ENCODE assay signal across 8 cellular contexts in the genomic region with DNA sequence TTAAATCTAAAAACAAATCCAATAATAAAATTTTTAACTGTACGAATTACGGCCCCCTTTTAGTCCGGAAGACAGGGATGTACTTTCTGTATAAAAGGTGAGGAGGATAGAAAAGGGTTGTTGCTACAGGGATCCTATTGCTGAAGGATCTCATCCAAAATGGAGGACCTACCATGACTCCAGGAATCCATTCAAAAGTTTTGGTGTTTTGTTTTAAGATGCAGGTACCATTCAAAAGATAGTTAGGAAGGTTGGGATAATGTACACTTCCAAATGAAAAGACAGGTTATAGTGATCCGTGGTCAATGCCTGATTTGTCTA. TPM values are rescaled to one million over a fixed set of nuclear protein-coding genes. Genes with fewer than 3 reads are reported as not detected.
DNase-seq lines count a peak whose midpoint lies in the region; ATAC-seq and TF ChIP-seq lines count a peak whose summit lies in the region.

No MANE protein-coding gene starts in this region.

- H3K4me1 ChIP-seq in OCI-LY7 (ENCODE audit: insufficient read depth, low read length, poor library complexity, severe bottlenecking) = peaks cover 21% of the 10 kb centered on the region
- H3K4me1 ChIP-seq in trophoblast cell (ENCODE audit: control insufficient read depth in 1 of 2, insufficient read depth in 2 of 2, low read length in 2 of 2) = peaks cover 5 to 6% of the 10 kb centered on the region in 2 experiments

- H4K8ac ChIP-seq in trophoblast cell (ENCODE audit: low read depth, low read length) = no peak overlapping the region

- H2BK5ac ChIP-seq in trophoblast cell (ENCODE audit: low read depth, low read length, poor library complexity) = no peak overlapping the region

- no peak for ATAC-seq in HG03039 (IDR thresholded peaks at IDR 0.05; ENCODE audit: unreplicated experiment)
- no peak for ATAC-seq in HG02973 (IDR thresholded peaks at IDR 0.05; ENCODE audit: unreplicated experiment)
- ATAC-seq in GM21390 (IDR thresholded peaks at IDR 0.05; ENCODE audit: unreplicated experiment) = no peak

- H2AFZ ChIP-seq in OCI-LY7 (ENCODE audit: low read length) (peak overlapping the region; percentile 52; the same call in 1 of the 2 replicates), trophoblast cell (ENCODE audit: insufficient read depth, low read length, poor library complexity) (no peak overlapping the region)

- H3K4me3 Mint-ChIP-seq in Calu3 (ENCODE audit: low read depth, unreplicated experiment) = peak overlapping the region; percentile 98

- H3K4me2 ChIP-seq in OCI-LY7 (ENCODE audit: low read length) = peak overlapping the region; percentile 93
- no peak overlapping the region for H3K4me2 ChIP-seq in trophoblast cell (ENCODE audit: low read length)

- H2AK5ac ChIP-seq in trophoblast cell (ENCODE audit: low read length) = no peak overlapping the region

- peaks cover 38% of the 10 kb centered on the region for H3K4me1 Mint-ChIP-seq in Calu3 (ENCODE audit: low read depth, unreplicated experiment)

- no peak overlapping the region for H3K27ac ChIP-seq in OCI-LY7 (ENCODE audit: low read depth, low read length, poor library complexity, severe bottlenecking)
- peak overlapping the region; percentile 91 for H3K27ac ChIP-seq in epithelial cell of prostate
- H3K27ac ChIP-seq in trophoblast cell (ENCODE audit: low read depth, low read length) = no peak overlapping the region

- H3K9me2 ChIP-seq in OCI-LY7 (ENCODE audit: insufficient read depth, low read length) = no peaks in the 10 kb centered on the region

- CTCF ChIA-PET in Calu3 (lab: Charles Lee) = interaction anchor here (1.5 to 1.6 kb wide), 2 partner anchors 93 to 173 kb away, joined by 3 to 4 read pairs; no protein-coding TSS in a partner anchor
- CTCF ChIA-PET in OCI-LY7 (lab: Charles Lee; ENCODE audit: unreplicated experiment) = interaction anchor here (1.4 kb wide), 1 partner anchor 172 kb away, joined by 6 read pairs; no protein-coding TSS in a partner anchor

- peaks cover 25% of the 10 kb centered on the region for H3K79me1 ChIP-seq in trophoblast cell (ENCODE audit: low read length)

- H4K20me1 ChIP-seq in OCI-LY7 (ENCODE audit: insufficient read depth, low read length) = no peaks in the 10 kb centered on the region

- WGBS in trophoblast cell (ENCODE audit: extremely low coverage, insufficient coverage, insufficient read length) = no CpG with 5 or more reads among the region's 4 CpGs

- H3K9ac ChIP-seq in trophoblast cell (ENCODE audit: low read length) = no peak overlapping the region

- no peaks in the 10 kb centered on the region for H3K36me3 ChIP-seq in OCI-LY7 (ENCODE audit: insufficient read depth, low read length)
- H3K36me3 ChIP-seq in trophoblast cell (ENCODE audit: control insufficient read depth in 1 of 2, insufficient read depth in 2 of 2, low read length in 2 of 2) = no peaks in the 10 kb centered on the region

- H3K9me3 ChIP-seq in OCI-LY7 (ENCODE audit: low read length) = no peaks in the 10 kb centered on the region
- no peaks in the 10 kb centered on the region for H3K9me3 ChIP-seq in trophoblast cell (ENCODE audit: insufficient read depth, low read depth, low read length)

- no peak for DNase-seq in Calu3
- DNase-seq in OCI-LY7 (ENCODE audit: low spot score) = no peak
- DNase-seq in epithelial cell of prostate (ENCODE audit: low read depth, low spot score) = no peak
- DNase-seq in trophoblast cell = no peak
- DNase-seq in stimulated activated CD4-positive, alpha-beta T cell treated with anti-CD3 and anti-CD28 coated beads, Interleukin-12 subunit alpha, Interleukin-12 subunit beta, amount 100 ng/mL, for 4 hours = no peak

- POLR2A ChIA-PET in OCI-LY7 (lab: Charles Lee) = interaction anchor here (1.0 to 1.3 kb wide), 5 partner anchors 97 to 276 kb away, joined by 3 to 6 read pairs (median 3); no protein-coding TSS in a partner anchor

- peak overlapping the region; percentile 66 for H3K14ac ChIP-seq in trophoblast cell (ENCODE audit: low read length)

- H3K23ac ChIP-seq in trophoblast cell (ENCODE audit: low read length) = no peak overlapping the region

- H3K27ac Mint-ChIP-seq in Calu3 (ENCODE audit: unreplicated experiment) = peak overlapping the region; percentile 53

- no peak overlapping the region for H4K12ac ChIP-seq in trophoblast cell (ENCODE audit: low read depth, low read length)

- TF ChIP-seq CTCF in Calu3 (IDR thresholded peaks at IDR 0.05; ENCODE audit: unreplicated experiment) (no peak), OCI-LY7 (conservative IDR thresholded peaks at IDR 0.05; ENCODE audit: low read length) (no peak)

- no peak overlapping the region for H3K18ac ChIP-seq in trophoblast cell (ENCODE audit: low read length)

- BruUV-seq in Calu3 (replicated peaks; lab: Mats Ljungman, UMichigan) = TSS peak; percentile 91
- BruUV-seq in OCI-LY7 (replicated peaks; lab: Mats Ljungman, UMichigan) = no TSS peak

- H4K91ac ChIP-seq in trophoblast cell (ENCODE audit: low read depth, low read length) = no peak overlapping the region

- peaks cover 37% of the 10 kb centered on the region for H3K36me3 Mint-ChIP-seq in Calu3 (ENCODE audit: insufficient read depth, unreplicated experiment)

- H3K27me3 Mint-ChIP-seq in Calu3 (ENCODE audit: unreplicated experiment) = no peaks in the 10 kb centered on the region

- no peaks in the 10 kb centered on the region for H3K27me3 ChIP-seq in trophoblast cell (ENCODE audit: insufficient read depth, low read length)

- H2BK120ac ChIP-seq in trophoblast cell (ENCODE audit: insufficient read depth, low read length, poor library complexity) = no peak overlapping the region

- intact Hi-C loops in Calu3 (cut with micrococcal nuclease; ENCODE audit: unreplicated experiment) = loop anchor here (5.0 to 10.0 kb wide), 2 partner anchors 52 to 169 kb away; no protein-coding TSS in a partner anchor
- intact Hi-C loops in OCI-LY7 (cut with micrococcal nuclease; ENCODE audit: unreplicated experiment) = loop anchor here (2.0 to 5.0 kb wide), 3 partner anchors 99 to 227 kb away; a partner anchor contains a TSS

- H3K9me3 Mint-ChIP-seq in Calu3 (ENCODE audit: low read depth, unreplicated experiment) = no peaks in the 10 kb centered on the region

- H2BK12ac ChIP-seq in trophoblast cell (ENCODE audit: low read length) = no peak overlapping the region

- peak overlapping the region; percentile 86 for H3K4me3 ChIP-seq in OCI-LY7 (ENCODE audit: low read depth, low read length, poor library complexity, severe bottlenecking)
- H3K4me3 ChIP-seq in trophoblast cell (ENCODE audit: low read depth, low read length) = no peak overlapping the region

- H3K79me2 ChIP-seq in OCI-LY7 (ENCODE audit: insufficient read depth, low read depth, low read length) (no peaks in the 10 kb centered on the region), trophoblast cell (ENCODE audit: control insufficient read depth, insufficient read depth, low read length, poor library complexity) (peaks cover 17% of the 10 kb centered on the region)

- no peak overlapping the region for H3K4ac ChIP-seq in trophoblast cell (ENCODE audit: low read depth, low read length)

RNA-seq across cellular contexts. Expression of a gene that starts 1.3 kb away (rescaled TPM):
- total RNA-seq in Calu3 (2022) (92.6 and 103 TPM in 2 replicates), OCI-LY7 (2022) (17.6 and 18.1 TPM in 2 replicates)
- total RNA-seq in OCI-LY7 (2014; rRNA removed; shearing (Covaris generic)) = 4.6 and 10.8 TPM in 2 replicates
- polyA plus RNA-seq in trophoblast cell (2013) = 106 and 111 TPM in 2 replicates
